ENCODE assay signal across 8 cellular contexts in genomic region chr16:70065746-70066658, GRCh38. TPM values are rescaled to one million over a fixed set of nuclear protein-coding genes. Genes with fewer than 3 reads are reported as not detected.
DNase-seq lines count a peak whose midpoint lies in the region; ATAC-seq and TF ChIP-seq lines count a peak whose summit lies in the region.
"Not testable (repeated sequence)": the region's sequence is repeated elsewhere in the genome, so short reads cannot be mapped to it uniquely, and the experiment has no call there.

No MANE protein-coding gene starts in this region.

- H4K20me1 ChIP-seq in fibroblast of lung (ENCODE audit: control insufficient read depth, extremely low read depth, insufficient read depth, low read length) = not testable (repeated sequence)

- CTCF ChIA-PET in naive thymus-derived CD4-positive, alpha-beta T cell (lab: Charles Lee) = not testable (repeated sequence)

- peaks cover 0 to 18% (median 11%) of the 10 kb centered on the region in 7 donors for H3K4me1 Mint-ChIP-seq in naive thymus-derived CD4-positive, alpha-beta T cell
- not testable (repeated sequence) for H3K4me1 Mint-ChIP-seq in stimulated activated memory B cell treated with anti-CD40 and anti-IgM and Interleukin-4, amounts not matched to agents 10 μg/mL and 1 μg/mL and 100 μg/mL, for 72 hours

- intact Hi-C loops in naive thymus-derived CD4-positive, alpha-beta T cell (cut with micrococcal nuclease) = loop anchor here in 1 of 2 donors (2.0 to 5.0 kb wide), 3 partner anchors 39 to 309 kb away; partner anchors contain the start of gene PDPR

- peak overlapping the region; percentile 73 to 92 (median 87) for H3K4me3 Mint-ChIP-seq in naive thymus-derived CD4-positive, alpha-beta T cell
- peak overlapping the region; percentile 88 for H3K4me3 Mint-ChIP-seq in stimulated activated memory B cell treated with anti-CD40 and anti-IgM and Interleukin-4, amounts not matched to agents 10 μg/mL and 1 μg/mL and 100 μg/mL, for 72 hours

- H3K27ac ChIP-seq in fibroblast of lung (ENCODE audit: insufficient read depth, low read length) = peak overlapping the region; percentile 51
- peak overlapping the region; percentile 85 for H3K27ac ChIP-seq in naive thymus-derived CD4-positive, alpha-beta T cell (ENCODE audit: low read depth, low read length)

- not testable (repeated sequence) for TF ChIP-seq CTCF in LNCaP clone FGC (IDR thresholded peaks at IDR 0.05; ENCODE audit: control insufficient read depth, extremely low read depth, insufficient read depth); fibroblast of lung (conservative IDR thresholded peaks at IDR 0.05 in 1 of 2, IDR thresholded peaks at IDR 0.05 in 1 of 2; ENCODE audit: low read depth in 1 of 2, low read length in 2 of 2)

- not testable (repeated sequence) for H3K4me1 ChIP-seq in fibroblast of lung (ENCODE audit: control insufficient read depth, extremely low read depth, insufficient read depth, low read length); naive thymus-derived CD4-positive, alpha-beta T cell (ENCODE audit: control insufficient read depth in 2 of 2, insufficient read depth in 2 of 2, low read length in 2 of 2)

- H3K4me2 ChIP-seq in fibroblast of lung (ENCODE audit: extremely low read depth, insufficient read depth, low read length) = peak overlapping the region; percentile 59

- H3K9me3 Mint-ChIP-seq in naive thymus-derived CD4-positive, alpha-beta T cell; stimulated activated memory B cell treated with anti-CD40 and anti-IgM and Interleukin-4, amounts not matched to agents 10 μg/mL and 1 μg/mL and 100 μg/mL, for 72 hours: not testable (repeated sequence)

- POLR2A ChIA-PET in naive thymus-derived CD4-positive, alpha-beta T cell (lab: Charles Lee) = not testable (repeated sequence)

- peak; percentile 95 for ATAC-seq in naive thymus-derived CD4-positive, alpha-beta T cell
- peak; percentile 98 for ATAC-seq in stimulated activated memory B cell treated with anti-CD40 and anti-IgM and Interleukin-4, amounts not matched to agents 10 μg/mL and 1 μg/mL and 100 μg/mL, for 72 hours

- peak overlapping the region; percentile 59 for H3K4me3 ChIP-seq in H7 (ENCODE audit: insufficient read depth, low read depth, low read length)
- H3K4me3 ChIP-seq in LNCaP clone FGC (ENCODE audit: low read depth, low read length) = peak overlapping the region; percentile 78
- peak overlapping the region; percentile 62 to 74 (median 70) for H3K4me3 ChIP-seq in fibroblast of lung (replicated peaks in 1 of 4; ENCODE audit: control extremely low read depth in 1 of 4, insufficient read depth in 1 of 4, low read depth in 3 of 4, low read length in 4 of 4)
- H3K4me3 ChIP-seq in naive thymus-derived CD4-positive, alpha-beta T cell (ENCODE audit: low read length) = peak overlapping the region; percentile 71

- peak; percentile 81 for DNase-seq in ELR (ENCODE audit: low read depth)
- DNase-seq in H7 = peak; percentile 95
- peak; percentile 43 for DNase-seq in LNCaP clone FGC (ENCODE audit: low read depth)
- DNase-seq in RPMI7951 (ENCODE audit: low read depth) = peak; percentile 79
- peak; percentile 88 to 91 for DNase-seq in activated T-helper 1 cell treated with anti-CD3 and anti-CD28 coated beads, Interleukin-2, amount 50 U/mL, for 16 hours (ENCODE audit: low read depth in 1 of 2, low spot score in 1 of 2)
- peak; percentile 71 to 79 for DNase-seq in fibroblast of lung (ENCODE audit: low read depth in 2 of 2)
- peak; percentile 75 to 95 (median 92) for DNase-seq in naive thymus-derived CD4-positive, alpha-beta T cell

- not testable (repeated sequence) for H3K9me3 ChIP-seq in fibroblast of lung (ENCODE audit: control insufficient read depth, insufficient read depth, low read depth, low read length); naive thymus-derived CD4-positive, alpha-beta T cell (ENCODE audit: control insufficient read depth in 2 of 3, low read length in 3 of 3)

- H3K27ac Mint-ChIP-seq in naive thymus-derived CD4-positive, alpha-beta T cell = peak overlapping the region; percentile 64 to 96 (median 89)
- H3K27ac Mint-ChIP-seq in stimulated activated memory B cell treated with anti-CD40 and anti-IgM and Interleukin-4, amounts not matched to agents 10 μg/mL and 1 μg/mL and 100 μg/mL, for 72 hours = peak overlapping the region; percentile 87

- not testable (repeated sequence) for H3K36me3 Mint-ChIP-seq in naive thymus-derived CD4-positive, alpha-beta T cell; stimulated activated memory B cell treated with anti-CD40 and anti-IgM and Interleukin-4, amounts not matched to agents 10 μg/mL and 1 μg/mL and 100 μg/mL, for 72 hours

- peak overlapping the region; percentile 69 for H3K9ac ChIP-seq in fibroblast of lung (ENCODE audit: insufficient read depth, low read length)

- not testable (repeated sequence) for H3K36me3 ChIP-seq in H7 (replicated peaks; ENCODE audit: control insufficient read depth, insufficient read depth, low read length); fibroblast of lung (ENCODE audit: control insufficient read depth, insufficient read depth, low read length); naive thymus-derived CD4-positive, alpha-beta T cell (ENCODE audit: control insufficient read depth in 2 of 3, insufficient read depth in 3 of 3, low read length in 3 of 3)

- not testable (repeated sequence) for H3K79me2 ChIP-seq in fibroblast of lung (ENCODE audit: control insufficient read depth, insufficient read depth, low read length)

- not testable (repeated sequence) for H3K27me3 ChIP-seq in H7 (ENCODE audit: control insufficient read depth, insufficient read depth, low read length); fibroblast of lung (ENCODE audit: control insufficient read depth, insufficient read depth, low read length); naive thymus-derived CD4-positive, alpha-beta T cell (ENCODE audit: control insufficient read depth in 2 of 2, insufficient read depth in 2 of 2, low read length in 2 of 2)

- not testable (repeated sequence) for H2AFZ ChIP-seq in fibroblast of lung (ENCODE audit: low read length)

- H3K27me3 Mint-ChIP-seq in naive thymus-derived CD4-positive, alpha-beta T cell; stimulated activated memory B cell treated with anti-CD40 and anti-IgM and Interleukin-4, amounts not matched to agents 10 μg/mL and 1 μg/mL and 100 μg/mL, for 72 hours: not testable (repeated sequence)

RNA-seq across cellular contexts. Expression of gene PDPR, which starts 48.1 kb away (rescaled TPM):
- 11.8 and 14.9 TPM in 2 replicates for total RNA-seq in H7 (2014; rRNA removed; shearing (Covaris generic))
- total RNA-seq in RPMI7951 (2014; rRNA removed; shearing (Covaris generic)) = 12.2 and 13.1 TPM in 2 replicates
- 16.5 and 22.3 TPM in 2 replicates for total RNA-seq in fibroblast of lung
- 18.2 and 29.0 TPM in 2 replicates for polyA plus RNA-seq in fibroblast of lung
- 9.0 and 17.3 TPM in 2 replicates for polyA plus RNA-seq in fibroblast of lung (2012)
- 51.5 and 77.2 TPM in 2 replicates for polyA minus RNA-seq in fibroblast of lung (ENCODE audit: low replicate concordance)
- total RNA-seq in naive thymus-derived CD4-positive, alpha-beta T cell = 10 to 100 TPM; 35.0 to 42.8 (median 37.9) TPM
- 10 to 100 TPM in 1 of 2 donors, 1 to 10 TPM in 1; 6.0 to 12.7 TPM for polyA plus RNA-seq in naive thymus-derived CD4-positive, alpha-beta T cell

Comparison
In these comparisons a context has a peak if more than half of its experiments do, and no peak if none do; other contexts are left out.
1. Peak in every context shown above with its lines: DNase-seq, ATAC-seq, H3K4me3 ChIP-seq and H3K27ac ChIP-seq.
2. DNase-seq: peak in every context shown above with its lines; median percentile 95 in H7; 92 in naive thymus-derived CD4-positive, alpha-beta T cell; 90 in activated T-helper 1 cell treated with anti-CD3 and anti-CD28 coated beads, Interleukin-2, amount 50 U/mL, for 16 hours; 81 in ELR; 79 in RPMI7951; 75 in fibroblast of lung; 43 in LNCaP clone FGC.